Comparison of ENCODE assay signal across 8 cellular contexts in the genomic region with DNA sequence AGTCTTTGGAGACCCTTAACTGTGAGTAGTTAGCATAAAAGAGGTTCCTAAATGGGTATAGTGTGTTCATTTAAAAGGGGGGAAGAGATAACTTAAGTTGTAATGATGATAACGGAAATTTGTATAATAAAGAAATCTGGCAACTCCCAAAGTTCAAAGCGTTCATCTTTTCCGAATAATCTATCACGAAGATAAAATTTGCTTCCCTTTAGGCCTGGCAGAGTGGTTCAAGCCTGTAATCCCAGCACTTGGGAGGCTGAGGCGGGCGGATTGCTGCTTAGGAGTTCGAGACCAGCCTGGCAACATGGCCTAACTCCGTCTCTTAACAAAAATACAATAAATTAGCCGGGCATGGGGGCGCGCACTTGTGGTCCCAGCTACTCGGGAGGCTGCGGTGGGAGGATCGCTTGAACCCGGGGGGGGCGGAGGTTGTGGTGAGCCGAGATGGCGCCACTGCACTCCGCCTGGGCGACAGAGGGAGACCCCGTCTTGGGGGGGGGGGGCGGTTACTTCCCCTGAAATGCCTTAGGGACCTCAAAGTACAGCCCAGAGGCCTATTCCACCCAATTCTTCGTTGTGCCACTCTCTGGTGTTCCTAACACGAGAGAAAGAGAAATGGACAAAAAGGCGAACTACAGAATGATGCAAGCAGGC. TPM values are rescaled to one million over a fixed set of nuclear protein-coding genes. Genes with fewer than 3 reads are reported as not detected.
DNase-seq lines count a peak whose midpoint lies in the region; ATAC-seq, FAIRE-seq and TF ChIP-seq lines count a peak whose summit lies in the region.

No MANE protein-coding gene starts in this region.

- H3K9ac ChIP-seq in IMR-90 (ENCODE audit: low read depth, low read length): peak overlapping the region; percentile 89

- H2BK20ac ChIP-seq in IMR-90 (ENCODE audit: low read depth, low read length): no peak overlapping the region

- BruUV-seq in IMR-90 (replicated peaks; lab: Mats Ljungman, UMichigan): no TSS peak

- peak overlapping the region; percentile 76 for H3K18ac ChIP-seq in IMR-90 (ENCODE audit: low read depth, low read length)

- H3K4me2 ChIP-seq in IMR-90 (ENCODE audit: low read depth, low read length): peak overlapping the region; percentile 97

- peak overlapping the region; percentile 96 for H3K23ac ChIP-seq in IMR-90 (ENCODE audit: low read depth, low read length)

- CTCF ChIA-PET in IMR-90 (lab: Yijun Ruan, JAX): interaction anchor here (0.6 to 0.9 kb wide), 3 partner anchors 18 to 274 kb away, joined by 3 to 4 read pairs (median 3); no protein-coding TSS in a partner anchor

- peak overlapping the region; percentile 91 for H4K91ac ChIP-seq in IMR-90 (ENCODE audit: insufficient read depth, low read depth, low read length)

- H2BK120ac ChIP-seq in IMR-90 (ENCODE audit: low read depth, low read length): peak overlapping the region; percentile 21

- WGBS in IMR-90 (ENCODE audit: extremely low coverage in 2 of 2, insufficient read length in 1 of 2), 2 experiments: 0% methylated on average over 3 of the region's 25 CpGs; no CpG with 5 or more reads in 1 of the 2 experiments
- WGBS in pancreas, 2 donors: 15 to 16% methylated on average over 24 to 25 of the region's 25 CpGs

- H2BK15ac ChIP-seq in IMR-90 (ENCODE audit: low read depth, low read length): 0 out of 3 replicates have a peak overlapping the region, but pooled peaks have one; percentile 41

- intact Hi-C loops in IMR-90 (cut with micrococcal nuclease) (loop anchor here (5.0 kb wide), 1 partner anchor 220 kb away; a partner anchor contains a TSS), pancreas (cut with DNase I) (no loop called here), vagina (cut with DNase I) (no loop called here)

- TF ChIP-seq RAD21 in IMR-90 (IDR thresholded peaks at IDR 0.05; ENCODE audit: low read length): no peak

- H3K27ac ChIP-seq in IMR-90 (ENCODE audit: insufficient read depth, low read length) (peak overlapping the region; percentile 80), pancreas (peak overlapping the region; percentile 69 to 96 (median 86)), vagina (peak overlapping the region; percentile 95)

- H2BK5ac ChIP-seq in IMR-90 (ENCODE audit: low read depth, low read length, poor library complexity, severe bottlenecking): peak overlapping the region; percentile 87

- H3K4me3 ChIP-seq in IMR-90 (ENCODE audit: insufficient read depth, low read depth, low read length) (peak overlapping the region; percentile 75), fibroblast of pulmonary artery (replicated peaks; ENCODE audit: low read depth, low read length) (peak overlapping the region; percentile 88), pancreas (peak overlapping the region; percentile 35 to 78 (median 54)), vagina (peak overlapping the region; percentile 77 to 81)

- TF ChIP-seq CTCF in IMR-90 (conservative IDR thresholded peaks at IDR 0.05; ENCODE audit: low read depth, low read length) (no peak), fibroblast of pulmonary artery (IDR thresholded peaks at IDR 0.05; ENCODE audit: low read length, missing control alignments) (no peak), pancreas (IDR thresholded peaks at IDR 0.05) (no peak), vagina (IDR thresholded peaks at IDR 0.05) (no peak)

- no peak for FAIRE-seq in pancreas (lab: Jason Lieb, UNC)

- H4K20me1 ChIP-seq in IMR-90 (ENCODE audit: insufficient read depth, low read length): peaks cover 6% of the 10 kb centered on the region; the same call in 1 of the 2 replicates

- H2AK5ac ChIP-seq in IMR-90 (ENCODE audit: low read depth, low read length): peak overlapping the region; percentile 86

- H3K4ac ChIP-seq in IMR-90 (ENCODE audit: low read depth, low read length): peak overlapping the region; percentile 87

- TF ChIP-seq POLR2A in IMR-90 (IDR thresholded peaks at IDR 0.05; ENCODE audit: low read depth, low read length) (no peak), vagina (IDR thresholded peaks at IDR 0.05) (no peak)

- dilution Hi-C loops in IMR-90 (cut with HindIII; ENCODE audit: low sequenced_read_pairs, unreplicated experiment): no loop called here

- H4K5ac ChIP-seq in IMR-90 (ENCODE audit: low read depth, low read length): peak overlapping the region; percentile 93

- H4K8ac ChIP-seq in IMR-90 (ENCODE audit: low read depth in 2 of 2, low read length in 2 of 2): peak overlapping the region; percentile 80 to 99

- peak overlapping the region; percentile 94 for H3K56ac ChIP-seq in IMR-90 (ENCODE audit: extremely low read depth, insufficient read depth, low read length)

- H3K4me1 ChIP-seq in IMR-90 (ENCODE audit: control insufficient read depth, insufficient read depth, low read length) (no peaks in the 10 kb centered on the region; the same call in 1 of the 2 replicates), pancreas (peaks cover 4 to 35% (median 34%) of the 10 kb centered on the region in 3 donors), vagina (peaks cover 51% of the 10 kb centered on the region)

- peak overlapping the region; percentile 97 for H2AK9ac ChIP-seq in IMR-90 (replicated peaks; ENCODE audit: low read depth, low read length, poor library complexity)

- ATAC-seq in IMR-90 (ENCODE audit: low read depth): peak; percentile 1; the same call in 1 of the 2 replicates
- peak; percentile 1 to 33 (median 8) for ATAC-seq in pancreas

- in situ Hi-C loops in ACHN (cut with HindIII; ENCODE audit: low pct_ligation_motif_present, low pct_unique_long_range_greater_than_20kb, low sequenced_read_pairs) (no loop called here), IMR-90 (cut with MboI; ENCODE audit: low sequenced_read_pairs) (no loop called here)

- peaks cover 14 to 38% of the 10 kb centered on the region in 2 experiments for H3K79me1 ChIP-seq in IMR-90 (ENCODE audit: low read depth in 1 of 2, low read length in 2 of 2)

- peak overlapping the region; percentile 89 for H2AFZ ChIP-seq in IMR-90 (replicated peaks; ENCODE audit: low read length, poor library complexity)

- no peaks in the 10 kb centered on the region for H3K9me1 ChIP-seq in IMR-90 (ENCODE audit: insufficient read depth, low read length)

- 0 out of 2 replicates have a peak, but pooled peaks cover 1% of the 10 kb centered on the region for H3K36me3 ChIP-seq in IMR-90 (ENCODE audit: control insufficient read depth, insufficient read depth, low read length)
- peaks cover 0 to 7% (median 0%) of the 10 kb centered on the region in 3 donors for H3K36me3 ChIP-seq in pancreas
- peaks cover 0 to 13% of the 10 kb centered on the region in 2 donors for H3K36me3 ChIP-seq in vagina

- peak; percentile 8 for DNase-seq in ACHN
- DNase-seq in IMR-90: no peak
- peak; percentile 50 for DNase-seq in activated T-cell treated with anti-CD3 and anti-CD28 coated beads, Interleukin-2, amount 50 U/mL, for 1 hour
- peak; percentile 19 for DNase-seq in fibroblast of pulmonary artery (ENCODE audit: low read depth)
- DNase-seq in pancreas: peak; percentile 11 to 62 (median 32)
- DNase-seq in vagina (ENCODE audit: extremely low spot score in 2 of 2): no peak
- DNase-seq in NCI-H1105 treated with DMSO at 0.1 percent for 48 hours (lab: John Stamatoyannopoulos, UW): no peak
- DNase-seq in superior temporal gyrus (ENCODE audit: extremely low spot score): no peak

- H3K27me3 ChIP-seq in IMR-90 (ENCODE audit: control insufficient read depth, insufficient read depth, low read length) (no peaks in the 10 kb centered on the region), pancreas (no peaks in the 10 kb centered on the region), vagina (no peaks in the 10 kb centered on the region)

- H3K14ac ChIP-seq in IMR-90 (replicated peaks; ENCODE audit: low read depth, low read length): peak overlapping the region; percentile 90

- no peaks in the 10 kb centered on the region for H3K9me3 ChIP-seq in IMR-90 (ENCODE audit: control insufficient read depth, insufficient read depth, low read length)
- H3K9me3 ChIP-seq in pancreas: no peaks in the 10 kb centered on the region
- H3K9me3 ChIP-seq in vagina: no peaks in the 10 kb centered on the region

- POLR2A ChIA-PET in IMR-90 (lab: Charles Lee; ENCODE audit: unreplicated experiment): interaction anchor here (0.6 kb wide), 2 partner anchors 287 to 959 kb away, joined by 3 read pairs; no protein-coding TSS in a partner anchor

TF ChIP-seq in IMR-90, 13 proteins besides CTCF, POLR2A, EP300 and RAD21:
- TF ChIP-seq SMC3 (IDR thresholded peaks at IDR 0.05; ENCODE audit: low read depth, low read length) (no peak), BHLHE40 (IDR thresholded peaks at IDR 0.05; ENCODE audit: low read depth, low read length) (no peak), CEBPB (IDR thresholded peaks at IDR 0.05; ENCODE audit: low read depth, low read length) (peak; percentile 73), RFX5 (IDR thresholded peaks at IDR 0.05; ENCODE audit: low read depth, low read length) (no peak), FOS (IDR thresholded peaks at IDR 0.05; ENCODE audit: low read depth, low read length) (no peak)
TF ChIP-seq in IMR-90: peak in this region for 1.

RNA-seq across cellular contexts. Expression of a gene that starts 0.9 kb away (rescaled TPM):
- 34.6 and 66.7 TPM in 2 replicates for total RNA-seq in IMR-90 (2012; rRNA removed)
- polyA plus RNA-seq in IMR-90 (2012; rRNA removed): 22.6 and 28.7 TPM in 2 replicates
- 1.2 and 1.4 TPM in 2 replicates for polyA plus RNA-seq in IMR-90 (2012; cell fraction: cytosol; rRNA removed)
- 7.5 and 85.4 TPM in 2 replicates for polyA plus RNA-seq in IMR-90 (2012; cell fraction: nucleus; rRNA removed; ENCODE audit: low replicate concordance)
- total RNA-seq in pancreas: 10 to 100 TPM; 31.5 to 78.8 (median 50.3) TPM
- 10 to 100 TPM; 34.9 to 79.9 TPM for polyA plus RNA-seq in pancreas
- total RNA-seq in vagina: 173 TPM

RNA-seq across cellular contexts. Expression of a gene that starts 48.5 kb away (rescaled TPM):
- 20.1 and 26.7 TPM in 2 replicates for total RNA-seq in IMR-90 (2012; rRNA removed)
- polyA plus RNA-seq in IMR-90 (2012; rRNA removed): 5.0 and 6.2 TPM in 2 replicates
- 0.56 and 0.86 TPM in 2 replicates for polyA plus RNA-seq in IMR-90 (2012; cell fraction: cytosol; rRNA removed)
- 0.81 and 8.1 TPM in 2 replicates for polyA plus RNA-seq in IMR-90 (2012; cell fraction: nucleus; rRNA removed; ENCODE audit: low replicate concordance)
- total RNA-seq in pancreas: 10 to 100 TPM; 10.4 to 19.9 (median 12.4) TPM
- 1 to 10 TPM; 2.9 to 7.6 TPM for polyA plus RNA-seq in pancreas
- total RNA-seq in vagina: 49.4 TPM

Comparison
In these comparisons a context has a peak if more than half of its experiments do, and no peak if none do; other contexts are left out.
1. DNase-seq: peak in ACHN (single experiment), activated T-cell treated with anti-CD3 and anti-CD28 coated beads, Interleukin-2, amount 50 U/mL, for 1 hour (single experiment), fibroblast of pulmonary artery (single experiment) and pancreas (6 of 6); none in IMR-90 (single experiment), vagina (0 of 2), NCI-H1105 treated with DMSO at 0.1 percent for 48 hours (single experiment) and superior temporal gyrus (single experiment).
2. Peak in every context shown above with its lines, with median percentiles within 50 percentile points of each other: H3K27ac ChIP-seq and H3K4me3 ChIP-seq.